25 cellular contexts compared by ENCODE assay signal in genomic region chr3:1830851-1831250, GRCh38.
"Had no signal": no experiment of that assay in that cellular context is flagged by ENCODE, and none has a peak within 500 bp of the region (broad histone marks: within the 10 kb centered on the region; RNA-seq: fewer than 3 reads in every experiment).

No MANE protein-coding gene starts in this region.

- H3K4me2 ChIP-seq: smooth muscle cell had no signal

- DNase-seq: hippocampal formation; kidney; left lung; lower lobe of right lung; naive thymus-derived CD8-positive, alpha-beta T cell; nucleus accumbens; pancreas; posterior cingulate gyrus; right lobe of liver; stimulated activated CD4-positive, alpha-beta T cell treated with anti-CD3 and anti-CD28 coated beads, Interleukin-1b, Interleukin-23, amount 100 ng/mL, for 48 hours; stimulated activated CD4-positive, alpha-beta T cell treated with anti-CD3 and anti-CD28 coated beads, Interleukin-2, amount 100 ng/mL, for 48 hours; stimulated activated CD4-positive, alpha-beta T cell treated with anti-CD3 and anti-CD28 coated beads, Interleukin-4, amount 100 ng/mL, for 4 hours; stimulated activated CD8-positive, alpha-beta memory T cell treated with anti-CD3 and anti-CD28 coated beads, Interleukin-4, amount 100 ng/mL, for 48 hours; stimulated activated naive CD4-positive, alpha-beta T cell treated with Interleukin-2 at 50 U/mL for 16 hours; stimulated activated naive CD8-positive, alpha-beta T cell treated with anti-CD3 and anti-CD28 coated beads, Interleukin-15, amount 100 ng/mL, for 72 hours; substantia nigra; upper lobe of left lung had no signal

- H3K27me3 Mint-ChIP-seq: naive thymus-derived CD8-positive, alpha-beta T cell; stimulated activated memory B cell treated with anti-CD40 and anti-IgM and Interleukin-4, amounts not matched to agents 10 μg/mL and 1 μg/mL and 100 μg/mL, for 72 hours; stimulated activated naive CD8-positive, alpha-beta T cell treated with anti-CD3 and anti-CD28 coated beads, Interleukin-15, amount 100 ng/mL, for 72 hours had no signal

- H3K4me3 Mint-ChIP-seq: naive thymus-derived CD8-positive, alpha-beta T cell; nephron; neural crest cell; stimulated activated memory B cell treated with anti-CD40 and anti-IgM and Interleukin-4, amounts not matched to agents 10 μg/mL and 1 μg/mL and 100 μg/mL, for 72 hours; stimulated activated naive CD8-positive, alpha-beta T cell treated with anti-CD3 and anti-CD28 coated beads, Interleukin-15, amount 100 ng/mL, for 72 hours had no signal

- H3K9me3 ChIP-seq: left lung, lower lobe of right lung, pancreas, prostate gland, right atrium auricular region, right lobe of liver, tibial nerve, upper lobe of left lung, vagina had no signal

- H3K4me1 ChIP-seq: left lung, lower lobe of right lung, pancreas, prostate gland, right atrium auricular region, right lobe of liver, tibial nerve, upper lobe of left lung, vagina had no signal

- H3K36me3 Mint-ChIP-seq: naive thymus-derived CD8-positive, alpha-beta T cell; stimulated activated memory B cell treated with anti-CD40 and anti-IgM and Interleukin-4, amounts not matched to agents 10 μg/mL and 1 μg/mL and 100 μg/mL, for 72 hours had no signal

- H3K9me3 Mint-ChIP-seq: nephron, neural crest cell had no signal

- H3K27ac Mint-ChIP-seq: nephron; stimulated activated memory B cell treated with anti-CD40 and anti-IgM and Interleukin-4, amounts not matched to agents 10 μg/mL and 1 μg/mL and 100 μg/mL, for 72 hours; stimulated activated naive CD8-positive, alpha-beta T cell treated with anti-CD3 and anti-CD28 coated beads, Interleukin-15, amount 100 ng/mL, for 72 hours had no signal

- H3K4me3 ChIP-seq: left lung, lower lobe of right lung, pancreas, prostate gland, right atrium auricular region, right lobe of liver, smooth muscle cell, tibial nerve, upper lobe of left lung, vagina had no signal

- H3K27ac ChIP-seq: left lung, lower lobe of right lung, pancreas, prostate gland, right atrium auricular region, right lobe of liver, tibial nerve, upper lobe of left lung, vagina had no signal

- H3K27me3 ChIP-seq: left lung, pancreas, right atrium auricular region, right lobe of liver, tibial nerve, upper lobe of left lung, vagina had no signal

- H3K36me3 ChIP-seq: left lung, lower lobe of right lung, pancreas, prostate gland, right atrium auricular region, right lobe of liver, tibial nerve, upper lobe of left lung, vagina had no signal

- ATAC-seq: left lung; lower lobe of right lung; naive thymus-derived CD8-positive, alpha-beta T cell; pancreas; right lobe of liver; stimulated activated memory B cell treated with anti-CD40 and anti-IgM and Interleukin-4, amounts not matched to agents 10 μg/mL and 1 μg/mL and 100 μg/mL, for 72 hours; stimulated activated naive CD8-positive, alpha-beta T cell treated with anti-CD3 and anti-CD28 coated beads, Interleukin-15, amount 100 ng/mL, for 72 hours had no signal

- H3K4me1 Mint-ChIP-seq: naive thymus-derived CD8-positive, alpha-beta T cell; nephron; neural crest cell; stimulated activated memory B cell treated with anti-CD40 and anti-IgM and Interleukin-4, amounts not matched to agents 10 μg/mL and 1 μg/mL and 100 μg/mL, for 72 hours; stimulated activated naive CD8-positive, alpha-beta T cell treated with anti-CD3 and anti-CD28 coated beads, Interleukin-15, amount 100 ng/mL, for 72 hours had no signal
